ENCODE assay signal across 9 cellular contexts in genomic region chr16:68235105-68235881, GRCh38. TPM values are rescaled to one million over a fixed set of nuclear protein-coding genes. Genes with fewer than 3 reads are reported as not detected.
DNase-seq lines count a peak whose midpoint lies in the region; ATAC-seq, FAIRE-seq and TF ChIP-seq lines count a peak whose summit lies in the region.
"Had no signal": no experiment of that assay in that cellular context is flagged by ENCODE, and none has a peak within 500 bp of the region (broad histone marks: within the 10 kb centered on the region; RNA-seq: fewer than 3 reads in every experiment).

No MANE protein-coding gene starts in this region.

- 65 to 69% (median 68%) methylated on average over 72 to 73 of the region's 73 CpGs for WGBS in psoas muscle, 3 donors

- H3K27me3 ChIP-seq in HCT116 (ENCODE audit: insufficient read depth, low read length) (no peaks in the 10 kb centered on the region), Peyer's patch (no peaks in the 10 kb centered on the region), psoas muscle (ENCODE audit: insufficient read depth in 3 of 3, low read length in 2 of 3) (no peaks in the 10 kb centered on the region)

- H3K9ac ChIP-seq in HCT116 (ENCODE audit: low read length), result peak overlapping the region; percentile 98

- peaks cover 43% of the 10 kb centered on the region for H3K79me2 ChIP-seq in HCT116 (ENCODE audit: insufficient read depth, low read length)

- intact Hi-C loops in HCT116 (cut with micrococcal nuclease), result loop anchor here (2.0 to 10.0 kb wide), 2 partner anchors 76 to 710 kb away; partner anchors contain the start of genes PRMT7, RIPOR1 and SLC7A6OS
- intact Hi-C loops in psoas muscle (cut with DNase I), result loop anchor here in 1 of 2 donors (10.0 kb wide), 2 partner anchors 350 to 390 kb away; partner anchors contain the start of genes CENPT, NRN1L, NUTF2 and THAP11

- no peaks in the 10 kb centered on the region for H3K9me2 ChIP-seq in HCT116 (ENCODE audit: insufficient read depth)

- H3K9me3 Mint-ChIP-seq in glutamatergic neuron (ENCODE audit: unreplicated experiment), result peaks cover 2% of the 10 kb centered on the region
- H3K9me3 Mint-ChIP-seq: stimulated activated naive CD8-positive, alpha-beta T cell treated with anti-CD3 and anti-CD28 coated beads, Interleukin-15, amount 100 ng/mL, for 72 hours had no signal

- H3K4me3 ChIP-seq in HCT116 (replicated peaks in 1 of 2; ENCODE audit: low read depth in 1 of 2, low read length in 2 of 2) (peak overlapping the region; percentile 56 to 88), Peyer's patch (peak overlapping the region; percentile 50 to 58 (median 56)), psoas muscle (peak overlapping the region; percentile 71)

- peaks cover 4% of the 10 kb centered on the region; the same call in 1 of the 2 replicates for H4K20me1 ChIP-seq in HCT116 (ENCODE audit: insufficient read depth)

- peak overlapping the region; percentile 86 for H3K27ac ChIP-seq in HCT116 (ENCODE audit: low read depth, low read length)
- H3K27ac ChIP-seq in Peyer's patch, result peak overlapping the region; percentile 74 to 92 (median 90)
- H3K27ac ChIP-seq in psoas muscle, result peak overlapping the region; percentile 38

- BruUV-seq in HCT116 (replicated peaks; lab: Mats Ljungman, UMichigan), result TSS peak; percentile 35

- H2AFZ ChIP-seq in HCT116 (ENCODE audit: low read depth, low read length, poor library complexity, severe bottlenecking), result no peak overlapping the region

- CTCF ChIA-PET in HCT116 (lab: Charles Lee), result interaction anchor here (4.3 kb wide), 1 partner anchor 29 kb away, joined by 14 read pairs; the partner anchor contains the start of gene SLC7A6

- TF ChIP-seq RAD21 in HCT116 (IDR thresholded peaks at IDR 0.05; ENCODE audit: low read depth), result no peak

- H3K4me1 ChIP-seq in HCT116 (ENCODE audit: control insufficient read depth in 1 of 2, insufficient read depth in 2 of 2, low read length in 2 of 2) (peaks cover 29 to 47% of the 10 kb centered on the region in 2 experiments), Peyer's patch (peaks cover 0 to 45% (median 20%) of the 10 kb centered on the region in 4 donors), psoas muscle (peaks cover 11% of the 10 kb centered on the region)

- no peaks in the 10 kb centered on the region for H3K9me3 ChIP-seq in HCT116 (ENCODE audit: control insufficient read depth in 1 of 2, insufficient read depth in 1 of 2, low read depth in 1 of 2, low read length in 2 of 2)
- H3K9me3 ChIP-seq in Peyer's patch, result no peaks in the 10 kb centered on the region
- no peaks in the 10 kb centered on the region for H3K9me3 ChIP-seq in psoas muscle

- no peaks in the 10 kb centered on the region for H3K4me1 Mint-ChIP-seq in glutamatergic neuron (ENCODE audit: low read depth, unreplicated experiment)

- POLR2A ChIA-PET in HCT116 (lab: Charles Lee), result interaction anchor here (0.6 to 1.0 kb wide), 2 partner anchors 29 to 756 kb away, joined by 3 to 4 read pairs; partner anchors contain the start of gene SLC7A6

- peaks cover 8% of the 10 kb centered on the region for H3K27me3 Mint-ChIP-seq in glutamatergic neuron (ENCODE audit: unreplicated experiment)
- H3K27me3 Mint-ChIP-seq: stimulated activated naive CD8-positive, alpha-beta T cell treated with anti-CD3 and anti-CD28 coated beads, Interleukin-15, amount 100 ng/mL, for 72 hours had no signal

- TF ChIP-seq POLR2A in HCT116 (IDR thresholded peaks at IDR 0.05; ENCODE audit: borderline replicate concordance, extremely low read depth, insufficient read depth, insufficient read length), result no peak
- TF ChIP-seq POLR2A in Peyer's patch (IDR thresholded peaks at IDR 0.05), result no peak
- no peak for TF ChIP-seq POLR2A in H54 (IDR thresholded peaks at IDR 0.05; ENCODE audit: low read depth, low read length)

- FAIRE-seq in H54 (lab: Jason Lieb, UNC) (no peak), HTR-8/SVneo (lab: Jason Lieb, UNC) (no peak)

- H3K4me3 Mint-ChIP-seq in glutamatergic neuron (ENCODE audit: unreplicated experiment), result peak overlapping the region; percentile 52

- ATAC-seq in HCT116, result peak; percentile 12
- ATAC-seq in psoas muscle, result no peak
- ATAC-seq in HG03469 (IDR thresholded peaks at IDR 0.05; ENCODE audit: unreplicated experiment), result no peak

- no peak overlapping the region for H3K27ac Mint-ChIP-seq in glutamatergic neuron (ENCODE audit: unreplicated experiment)

- no peak for DNase-seq in HCT116 (ENCODE audit: low read depth, low spot score)
- peak in 2 of 3 donors; percentile 66 to 83 for DNase-seq in Peyer's patch
- DNase-seq in glutamatergic neuron, result no peak
- peak; percentile 30 to 58 for DNase-seq in psoas muscle
- DNase-seq in H54 (ENCODE audit: insufficient read length, low spot score), result no peak
- DNase-seq in superior temporal gyrus (ENCODE audit: extremely low spot score), result no peak
- no peak for DNase-seq in HTR-8/SVneo (ENCODE audit: insufficient read length, low spot score)

- H3K36me3 Mint-ChIP-seq in glutamatergic neuron (ENCODE audit: unreplicated experiment), result no peaks in the 10 kb centered on the region

- peak overlapping the region; percentile 97 for H3K4me2 ChIP-seq in HCT116 (ENCODE audit: low read length)

- TF ChIP-seq CTCF in HCT116 (IDR thresholded peaks at IDR 0.05 in 2 of 3, conservative IDR thresholded peaks at IDR 0.05 in 1 of 3; ENCODE audit: borderline replicate concordance in 1 of 3, insufficient read depth in 1 of 3, low read depth in 2 of 3, low read length in 2 of 3) (peak in 2 of 3 experiments; percentile 43; a peak in 2 of 6 replicates), Peyer's patch (IDR thresholded peaks at IDR 0.05) (peak in 2 of 6 experiments; percentile 38 to 41), glutamatergic neuron (IDR thresholded peaks at IDR 0.05; ENCODE audit: partially characterized antibody, unreplicated experiment) (no peak), psoas muscle (IDR thresholded peaks at IDR 0.05) (no peak)

- H3K36me3 ChIP-seq in HCT116 (ENCODE audit: control insufficient read depth in 1 of 2, insufficient read depth in 2 of 2, low read length in 2 of 2), result peaks cover 14 to 27% of the 10 kb centered on the region in 2 experiments; a peak in 3 of 4 replicates
- H3K36me3 ChIP-seq in Peyer's patch, result peaks cover 0 to 25% (median 0%) of the 10 kb centered on the region in 3 donors
- H3K36me3 ChIP-seq in psoas muscle (ENCODE audit: insufficient read depth in 1 of 2, low read depth in 1 of 2), result peaks cover 0 to 18% of the 10 kb centered on the region in 2 donors

- RAD21 ChIA-PET in HCT116 (lab: Charles Lee; ENCODE audit: low non-redundant PET in 1 of 2, low total read pairs in 2 of 2, uncharacterized antibody in 2 of 2, unreplicated experiment in 2 of 2), result no interaction called here

TF ChIP-seq in HCT116, 20 proteins besides CTCF, POLR2A, EP300 and RAD21:
- TF ChIP-seq ZFX (IDR thresholded peaks at IDR 0.05) (peak; percentile 85), EZH2phosphoT487 (IDR thresholded peaks at IDR 0.05; ENCODE audit: borderline replicate concordance) (no peak), ZNF274 (IDR thresholded peaks at IDR 0.05; ENCODE audit: low read depth, low read length) (no peak)

RNA-seq across cellular contexts. Expression of gene ESRP2, which starts 0.6 kb away (rescaled TPM):
- 42.5 TPM for total RNA-seq in HCT116 (2021; ENCODE audit: unreplicated experiment)
- 28.7 and 30.5 TPM in 2 replicates for polyA plus RNA-seq in HCT116 (2012)
- total RNA-seq in Peyer's patch, result 10 to 100 TPM; 15.7 to 67.4 (median 40.9) TPM
- not detected for total RNA-seq in glutamatergic neuron (ENCODE audit: unreplicated experiment)
- not detected for total RNA-seq in psoas muscle
- polyA plus RNA-seq in psoas muscle, result under 1 TPM; 0.03 to 0.08 (median 0.05) TPM

RNA-seq across cellular contexts. Expression of gene PLA2G15, which starts 9.9 kb away (rescaled TPM):
- total RNA-seq in HCT116 (2021; ENCODE audit: unreplicated experiment) (7.5 TPM), Peyer's patch (10 to 100 TPM in 3 of 4 donors, 1 to 10 TPM in 1; 8.3 to 27.5 (median 17.6) TPM), glutamatergic neuron (ENCODE audit: unreplicated experiment) (11.9 TPM), psoas muscle (10 to 100 TPM; 28.0 to 65.0 (median 31.0) TPM)
- 7.7 and 8.0 TPM in 2 replicates for polyA plus RNA-seq in HCT116 (2012)
- polyA plus RNA-seq in psoas muscle, result 10 to 100 TPM; 13.0 to 31.7 (median 22.6) TPM

RNA-seq across cellular contexts. Expression of gene SLC7A6, which starts 29.0 kb away (rescaled TPM):
- total RNA-seq in HCT116 (2021; ENCODE audit: unreplicated experiment) (28.5 TPM), Peyer's patch (10 to 100 TPM; 19.9 to 83.3 (median 46.4) TPM), glutamatergic neuron (ENCODE audit: unreplicated experiment) (78.1 TPM), psoas muscle (100 to 1,000 TPM in 1 of 4 donors, 10 to 100 TPM in 3; 25.6 to 217 (median 70.5) TPM)
- polyA plus RNA-seq in HCT116 (2012), result 8.3 and 9.1 TPM in 2 replicates
- 10 to 100 TPM in 2 of 3 donors, 1 to 10 TPM in 1; 9.2 to 55.2 (median 36.4) TPM for polyA plus RNA-seq in psoas muscle

Comparison
In these comparisons a context has a peak if more than half of its experiments do, and no peak if none do; other contexts are left out.
1. DNase-seq: peak in Peyer's patch (2 of 3) and psoas muscle (2 of 2); none in HCT116 (single experiment), glutamatergic neuron (single experiment), H54 (single experiment), superior temporal gyrus (single experiment) and HTR-8/SVneo (single experiment).
2. H3K27ac ChIP-seq: peak in every context shown above with its lines; median percentile 90 in Peyer's patch; 86 in HCT116; 38 in psoas muscle.
3. CTCF ChIP-seq: peak in HCT116 (2 of 3); none in glutamatergic neuron (single experiment) and psoas muscle (single experiment).
4. RNA of gene ESRP2, which starts 0.6 kb away (total RNA-seq): 15.7 to 67.4 TPM in Peyer's patch and 42.5 TPM in HCT116 (single experiment); not detected in psoas muscle and not detected in glutamatergic neuron (single experiment); every median in the first group is over 10 times any median in the second.
5. Peak in every context shown above with its lines, with median percentiles within 50 percentile points of each other: H3K4me3 ChIP-seq.